In genomic region chr9:297104-297794, GRCh38 we compare ENCODE assay signal across 8 cellular contexts.
DNase-seq lines count a peak whose midpoint lies in the region; ATAC-seq lines count a peak whose summit lies in the region.

No MANE protein-coding gene starts in this region.

- H3K79me2 ChIP-seq in trophoblast cell (ENCODE audit: control insufficient read depth, insufficient read depth, low read length, poor library complexity) = no peaks in the 10 kb centered on the region

- H2BK12ac ChIP-seq in trophoblast cell (ENCODE audit: low read length) = no peak overlapping the region

- no CpG with 5 or more reads among the region's 6 CpGs for WGBS in trophoblast cell (ENCODE audit: extremely low coverage, insufficient coverage, insufficient read length)

- H3K18ac ChIP-seq in trophoblast cell (ENCODE audit: low read length) = no peak overlapping the region

- no peak overlapping the region for H3K14ac ChIP-seq in trophoblast cell (ENCODE audit: low read length)

- no peaks in the 10 kb centered on the region for H3K4me1 ChIP-seq in trophoblast cell (ENCODE audit: control insufficient read depth in 1 of 2, insufficient read depth in 2 of 2, low read length in 2 of 2)

- H3K4me2 ChIP-seq in trophoblast cell (ENCODE audit: low read length) = no peak overlapping the region

- no peak overlapping the region for H4K91ac ChIP-seq in trophoblast cell (ENCODE audit: low read depth, low read length)

- no peak overlapping the region for H3K9ac ChIP-seq in trophoblast cell (ENCODE audit: low read length)

- no peak overlapping the region for H3K4ac ChIP-seq in trophoblast cell (ENCODE audit: low read depth, low read length)

- no peak overlapping the region for H2BK5ac ChIP-seq in trophoblast cell (ENCODE audit: low read depth, low read length, poor library complexity)

- H3K23ac ChIP-seq in trophoblast cell (ENCODE audit: low read length) = no peak overlapping the region

- no peaks in the 10 kb centered on the region for H3K36me3 ChIP-seq in trophoblast cell (ENCODE audit: control insufficient read depth in 1 of 2, insufficient read depth in 2 of 2, low read length in 2 of 2)

- no peak overlapping the region for H3K27ac ChIP-seq in trophoblast cell (ENCODE audit: low read depth, low read length)

- no peaks in the 10 kb centered on the region for H3K9me3 ChIP-seq in trophoblast cell (ENCODE audit: insufficient read depth, low read depth, low read length)

- no peak overlapping the region for H4K12ac ChIP-seq in trophoblast cell (ENCODE audit: low read depth, low read length)

- H2AFZ ChIP-seq in trophoblast cell (ENCODE audit: insufficient read depth, low read length, poor library complexity) = no peak overlapping the region

- no peak overlapping the region for H2AK5ac ChIP-seq in trophoblast cell (ENCODE audit: low read length)

- H3K4me3 ChIP-seq in trophoblast cell (ENCODE audit: low read depth, low read length) = no peak overlapping the region

- H3K79me1 ChIP-seq in trophoblast cell (ENCODE audit: low read length) = no peaks in the 10 kb centered on the region

- no peaks in the 10 kb centered on the region for H3K27me3 ChIP-seq in trophoblast cell (ENCODE audit: insufficient read depth, low read length)

- peak; percentile 68 for DNase-seq in HT1080 (ENCODE audit: low read depth)
- DNase-seq in astrocyte of the hippocampus (ENCODE audit: low read depth, low spot score) = peak; percentile 5
- DNase-seq in trophoblast cell = peak; percentile 34 to 43
- DNase-seq in SK-N-DZ (ENCODE audit: low spot score) = no peak
- no peak for DNase-seq in dedifferentiated amniotic fluid mesenchymal stem cell (ENCODE audit: extremely low spot score)
- no peak for DNase-seq in HK-2 (ENCODE audit: unreplicated experiment)

- no peak overlapping the region for H2BK120ac ChIP-seq in trophoblast cell (ENCODE audit: insufficient read depth, low read length, poor library complexity)

- ATAC-seq in GM18511 (IDR thresholded peaks at IDR 0.05; ENCODE audit: unreplicated experiment) = peak; percentile 98
- peak; percentile 97 for ATAC-seq in GM21737 (IDR thresholded peaks at IDR 0.05; ENCODE audit: unreplicated experiment)

- H4K8ac ChIP-seq in trophoblast cell (ENCODE audit: low read depth, low read length) = no peak overlapping the region

Comparison
In these comparisons a context has a peak if more than half of its experiments do, and no peak if none do; other contexts are left out.
1. DNase-seq: peak in HT1080 (single experiment), astrocyte of the hippocampus (single experiment) and trophoblast cell (2 of 2); none in SK-N-DZ (single experiment), dedifferentiated amniotic fluid mesenchymal stem cell (single experiment) and HK-2 (single experiment).